ENCODE assay signal across 6 cellular contexts in the genomic region with DNA sequence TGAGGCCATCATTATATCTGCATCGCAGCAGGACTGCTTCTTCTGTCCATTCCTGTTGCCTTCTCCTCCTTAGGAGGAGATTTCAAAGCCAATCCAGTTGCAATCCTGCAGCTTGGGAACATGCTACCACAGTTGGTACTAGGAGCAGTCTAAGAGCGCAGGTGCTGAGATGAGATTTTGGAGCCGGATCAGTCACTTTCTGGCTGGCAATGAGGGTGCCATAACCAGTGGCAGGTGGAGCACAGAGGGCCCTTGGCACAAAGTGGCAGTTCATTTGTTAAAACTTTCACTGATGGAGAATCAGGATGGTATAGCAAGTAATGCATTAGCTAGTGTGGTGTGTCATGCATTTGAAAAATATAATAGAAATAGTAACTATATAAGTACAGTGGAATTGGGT.
"Had no signal": no experiment of that assay in that cellular context is flagged by ENCODE, and none has a peak within 500 bp of the region (broad histone marks: within the 10 kb centered on the region; RNA-seq: fewer than 3 reads in every experiment).

No MANE protein-coding gene starts in this region.

- H3K4me3 Mint-ChIP-seq: HFFc6, IgD-negative memory B cell had no signal

- H3K9me3 Mint-ChIP-seq: HFFc6, IgD-negative memory B cell had no signal

- H3K36me3 Mint-ChIP-seq: IgD-negative memory B cell had no signal

- DNase-seq: GM23248, GOT3, H7, HFFc6, KBM-7 had no signal

- H3K27ac Mint-ChIP-seq: HFFc6, IgD-negative memory B cell had no signal

- H3K4me1 Mint-ChIP-seq: IgD-negative memory B cell had no signal
